In the genomic region with DNA sequence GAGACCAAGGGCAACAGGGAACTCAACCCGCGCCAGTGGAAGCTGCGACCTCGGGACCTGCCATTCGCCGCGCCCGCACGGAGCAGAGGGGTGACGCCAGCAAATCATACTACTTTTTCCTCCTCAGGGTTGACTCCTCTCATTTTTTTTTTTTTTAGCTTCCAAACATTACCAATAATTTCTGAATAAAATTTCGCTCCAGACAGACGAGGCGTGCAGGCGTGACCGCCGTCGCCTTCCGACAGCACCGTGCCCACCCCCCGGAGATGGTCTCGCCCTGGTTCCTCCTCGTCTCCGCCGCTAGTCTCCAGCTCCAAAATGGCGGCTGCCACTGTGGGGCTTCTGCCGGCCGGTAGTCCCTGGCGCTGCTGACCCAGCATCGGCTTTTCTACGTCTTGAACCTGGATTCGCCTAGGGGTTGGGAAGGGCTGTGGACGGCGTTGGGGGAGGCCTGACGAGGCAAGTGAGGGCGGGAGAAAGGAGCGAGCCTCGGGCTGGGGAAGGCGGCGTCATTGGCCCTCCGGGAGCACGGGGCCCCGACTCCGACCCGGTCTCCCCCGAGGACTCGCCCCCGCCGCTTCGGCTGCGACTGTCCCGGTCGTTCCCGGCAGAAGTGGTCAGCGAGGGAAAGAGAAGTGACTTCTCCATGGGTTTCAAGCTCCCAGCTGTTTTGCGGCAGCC, we compare ENCODE assay signal across 8 cellular contexts. TPM values are rescaled to one million over a fixed set of nuclear protein-coding genes. Genes with fewer than 3 reads are reported as not detected.
A peak's percentile ranks its signal among the peaks of the same experiment; 100 is the strongest.
DNase-seq lines count a peak whose midpoint lies in the region; ATAC-seq and TF ChIP-seq lines count a peak whose summit lies in the region.

TSS of gene CPSF2 (plus strand) at position 300 of the 681 bp plus-strand sequence. CDS start 9,016 bp downstream, outside the sequence.
TSS of gene NDUFB1 (minus strand) at position 37 of the 681 bp plus-strand sequence. CDS start 4,069 bp downstream, outside the sequence.

- peak; percentile 94 for ATAC-seq in SK-N-SH treated with all-trans-retinoic acid at 6 μM for 48 hours
- ATAC-seq in thoracic aorta (ENCODE audit: insufficient number of reproducible peaks, low FRiP score, low read depth), result peak; percentile 84

- H3K4me1 Mint-ChIP-seq in activated naive CD4-positive, alpha-beta T cell treated with anti-CD3 and anti-CD28 coated beads, Interleukin-2, amount 50 U/mL, for 24 hours, result peaks cover 55% of the 10 kb centered on the region

- H3F3A ChIP-seq in MM.1S (ENCODE audit: insufficient read depth, low read length), result peaks cover 2% of the 10 kb centered on the region; the same call in 1 of the 2 replicates

- H3K27me3 Mint-ChIP-seq in activated naive CD4-positive, alpha-beta T cell treated with anti-CD3 and anti-CD28 coated beads, Interleukin-2, amount 50 U/mL, for 24 hours, result no peaks in the 10 kb centered on the region

- TF ChIP-seq CTCF in MM.1S (IDR thresholded peaks at IDR 0.05; ENCODE audit: low read length) (no peak), osteoblast (IDR thresholded peaks at IDR 0.05; ENCODE audit: extremely low read depth, low read depth, low read length) (no peak), thoracic aorta (IDR thresholded peaks at IDR 0.05) (peak; percentile 35)

- H3K4me3 ChIP-seq in MM.1S (ENCODE audit: low read length) (peak within 1 kb of the TSS; percentile 85), osteoblast (ENCODE audit: insufficient read depth, low read length) (peak within 1 kb of the TSS; percentile 99), thoracic aorta (peak within 1 kb of the TSS; percentile 92)

- peak; percentile 37 for DNase-seq in GM04503 (ENCODE audit: low read depth)
- DNase-seq in HCEC 1CT, result peak; percentile 81
- DNase-seq in MM.1S, result peak; percentile 54
- DNase-seq in globus pallidus (ENCODE audit: low spot score), result peak; percentile 83
- peak; percentile 96 for DNase-seq in osteoblast (ENCODE audit: insufficient read length, low spot score, missing footprints)
- peak; percentile 31 for DNase-seq in thoracic aorta (ENCODE audit: low spot score)

- no peaks in the 10 kb centered on the region for H3K36me3 ChIP-seq in MM.1S (replicated peaks; ENCODE audit: insufficient read depth, low read length)
- peaks cover 32% of the 10 kb centered on the region for H3K36me3 ChIP-seq in osteoblast (ENCODE audit: insufficient read depth, low read length)
- no peaks in the 10 kb centered on the region for H3K36me3 ChIP-seq in thoracic aorta

- H3K4me1 ChIP-seq in MM.1S (ENCODE audit: low read length) (0 out of 2 replicates have a peak, but pooled peaks cover 6% of the 10 kb centered on the region), osteoblast (ENCODE audit: insufficient read depth, low read length) (no peaks in the 10 kb centered on the region), thoracic aorta (ENCODE audit: control insufficient read depth in 1 of 2, low read depth in 2 of 2) (peaks cover 24 to 55% of the 10 kb centered on the region in 2 donors)

- H3K9me2 ChIP-seq in MM.1S (replicated peaks; ENCODE audit: insufficient read depth, low read length), result no peaks in the 10 kb centered on the region

- H2AFZ ChIP-seq in MM.1S (ENCODE audit: low read length), result peak within 1 kb of the TSS; percentile 70
- peak within 1 kb of the TSS; percentile 95 for H2AFZ ChIP-seq in osteoblast (ENCODE audit: low read length)

- H3K79me2 ChIP-seq in MM.1S (ENCODE audit: low read length), result peaks cover 40% of the 10 kb centered on the region
- peaks cover 62% of the 10 kb centered on the region for H3K79me2 ChIP-seq in osteoblast (ENCODE audit: insufficient read depth, low read length)

- H3K9ac ChIP-seq in MM.1S (ENCODE audit: low read length), result peak within 1 kb of the TSS; percentile 97

- peak within 1 kb of the TSS; percentile 97 for H3K4me3 Mint-ChIP-seq in activated naive CD4-positive, alpha-beta T cell treated with anti-CD3 and anti-CD28 coated beads, Interleukin-2, amount 50 U/mL, for 24 hours

- H3K9me3 ChIP-seq in MM.1S (replicated peaks; ENCODE audit: insufficient read depth, low read length) (no peaks in the 10 kb centered on the region), osteoblast (ENCODE audit: low read depth, low read length) (no peaks in the 10 kb centered on the region), thoracic aorta (no peaks in the 10 kb centered on the region)

- peak within 1 kb of the TSS; percentile 52; the same call in 1 of the 2 replicates for H3K4me2 ChIP-seq in MM.1S (ENCODE audit: low read depth, low read length)
- peak within 1 kb of the TSS; percentile 97 for H3K4me2 ChIP-seq in osteoblast (ENCODE audit: insufficient read depth, low read length)

- peak within 1 kb of the TSS; percentile 100 for H3K27ac Mint-ChIP-seq in activated naive CD4-positive, alpha-beta T cell treated with anti-CD3 and anti-CD28 coated beads, Interleukin-2, amount 50 U/mL, for 24 hours

- H3K27ac ChIP-seq in MM.1S (ENCODE audit: low read length) (peak within 1 kb of the TSS; percentile 76), osteoblast (ENCODE audit: low read depth, low read length) (peak within 1 kb of the TSS; percentile 97), thoracic aorta (peak within 1 kb of the TSS; percentile 82 to 91)

- H3K27me3 ChIP-seq in MM.1S (replicated peaks; ENCODE audit: insufficient read depth, low read length) (no peaks in the 10 kb centered on the region), osteoblast (ENCODE audit: insufficient read depth, low read length) (no peaks in the 10 kb centered on the region), thoracic aorta (replicated peaks; ENCODE audit: insufficient read depth) (no peaks in the 10 kb centered on the region)

- H3K36me3 Mint-ChIP-seq in activated naive CD4-positive, alpha-beta T cell treated with anti-CD3 and anti-CD28 coated beads, Interleukin-2, amount 50 U/mL, for 24 hours, result peaks cover 12% of the 10 kb centered on the region

- H3K9me3 Mint-ChIP-seq in activated naive CD4-positive, alpha-beta T cell treated with anti-CD3 and anti-CD28 coated beads, Interleukin-2, amount 50 U/mL, for 24 hours, result no peaks in the 10 kb centered on the region

- no peaks in the 10 kb centered on the region for H4K20me1 ChIP-seq in MM.1S (ENCODE audit: insufficient read depth, low read length)
- no peaks in the 10 kb centered on the region for H4K20me1 ChIP-seq in osteoblast (ENCODE audit: insufficient read depth, low read length)

TF ChIP-seq in SK-N-SH treated with all-trans-retinoic acid at 6 μM for 48 hours, 23 proteins besides CTCF, POLR2A, EP300 and RAD21:
- TF ChIP-seq ZNF8 (CRISPR knock-in tag; IDR thresholded peaks at IDR 0.05), result no peak
- TF ChIP-seq, protein P1, sequence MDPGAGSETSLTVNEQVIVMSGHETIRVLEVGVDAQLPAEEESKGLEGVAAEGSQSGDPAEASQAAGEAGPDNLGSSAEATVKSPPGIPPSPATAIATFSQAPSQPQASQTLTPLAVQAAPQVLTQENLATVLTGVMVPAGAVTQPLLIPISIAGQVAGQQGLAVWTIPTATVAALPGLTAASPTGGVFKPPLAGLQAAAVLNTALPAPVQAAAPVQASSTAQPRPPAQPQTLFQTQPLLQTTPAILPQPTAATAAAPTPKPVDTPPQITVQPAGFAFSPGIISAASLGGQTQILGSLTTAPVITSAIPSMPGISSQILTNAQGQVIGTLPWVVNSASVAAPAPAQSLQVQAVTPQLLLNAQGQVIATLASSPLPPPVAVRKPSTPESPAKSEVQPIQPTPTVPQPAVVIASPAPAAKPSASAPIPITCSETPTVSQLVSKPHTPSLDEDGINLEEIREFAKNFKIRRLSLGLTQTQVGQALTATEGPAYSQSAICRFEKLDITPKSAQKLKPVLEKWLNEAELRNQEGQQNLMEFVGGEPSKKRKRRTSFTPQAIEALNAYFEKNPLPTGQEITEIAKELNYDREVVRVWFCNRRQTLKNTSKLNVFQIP (CRISPR knock-in tag; IDR thresholded peaks at IDR 0.05; ENCODE audit: borderline replicate concordance, low read depth), result 0 out of 2 replicates have a peak, but pooled peaks have one; percentile 8

RNA-seq across cellular contexts. Expression of gene CPSF2, which starts in this region (rescaled TPM):
- 38.9 and 47.8 TPM in 2 replicates for total RNA-seq in osteoblast
- total RNA-seq in thoracic aorta, result 10 to 100 TPM; 19.5 to 44.7 TPM

RNA-seq across cellular contexts. Expression of gene NDUFB1, which starts in this region (rescaled TPM):
- total RNA-seq in osteoblast, result 146 and 150 TPM in 2 replicates
- total RNA-seq in thoracic aorta, result 100 to 1,000 TPM; 199 to 491 TPM

Comparison
In these comparisons a context has a peak if more than half of its experiments do, and no peak if none do; other contexts are left out.
1. Peak in every context shown above with its lines: DNase-seq, ATAC-seq, H3K4me3 ChIP-seq and H3K27ac ChIP-seq.
2. DNase-seq: peak in every context shown above with its lines; median percentile 96 in osteoblast; 83 in globus pallidus; 81 in HCEC 1CT; 54 in MM.1S; 37 in GM04503; 31 in thoracic aorta.